ENCODE assay signal across 4 cellular contexts in genomic region chr6:77362055-77362454, GRCh38.
TF ChIP-seq lines count a peak whose summit lies in the region.

No MANE protein-coding gene starts in this region.

TF ChIP-seq in HEK293, 187 proteins besides CTCF, POLR2A, EP300 and RAD21:
- TF ChIP-seq ZNF707 (tag by site-specific recombination; IDR thresholded peaks at IDR 0.05) (peak; percentile 85), ZNF777 (tag by site-specific recombination; IDR thresholded peaks at IDR 0.05; ENCODE audit: borderline replicate concordance) (no peak)

TF ChIP-seq in K562, 482 proteins besides CTCF, POLR2A, EP300 and RAD21:
- TF ChIP-seq, protein P1, sequence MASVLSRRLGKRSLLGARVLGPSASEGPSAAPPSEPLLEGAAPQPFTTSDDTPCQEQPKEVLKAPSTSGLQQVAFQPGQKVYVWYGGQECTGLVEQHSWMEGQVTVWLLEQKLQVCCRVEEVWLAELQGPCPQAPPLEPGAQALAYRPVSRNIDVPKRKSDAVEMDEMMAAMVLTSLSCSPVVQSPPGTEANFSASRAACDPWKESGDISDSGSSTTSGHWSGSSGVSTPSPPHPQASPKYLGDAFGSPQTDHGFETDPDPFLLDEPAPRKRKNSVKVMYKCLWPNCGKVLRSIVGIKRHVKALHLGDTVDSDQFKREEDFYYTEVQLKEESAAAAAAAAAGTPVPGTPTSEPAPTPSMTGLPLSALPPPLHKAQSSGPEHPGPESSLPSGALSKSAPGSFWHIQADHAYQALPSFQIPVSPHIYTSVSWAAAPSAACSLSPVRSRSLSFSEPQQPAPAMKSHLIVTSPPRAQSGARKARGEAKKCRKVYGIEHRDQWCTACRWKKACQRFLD (CRISPR knock-in tag; IDR thresholded peaks at IDR 0.05): no peak
- TF ChIP-seq, protein P2, sequence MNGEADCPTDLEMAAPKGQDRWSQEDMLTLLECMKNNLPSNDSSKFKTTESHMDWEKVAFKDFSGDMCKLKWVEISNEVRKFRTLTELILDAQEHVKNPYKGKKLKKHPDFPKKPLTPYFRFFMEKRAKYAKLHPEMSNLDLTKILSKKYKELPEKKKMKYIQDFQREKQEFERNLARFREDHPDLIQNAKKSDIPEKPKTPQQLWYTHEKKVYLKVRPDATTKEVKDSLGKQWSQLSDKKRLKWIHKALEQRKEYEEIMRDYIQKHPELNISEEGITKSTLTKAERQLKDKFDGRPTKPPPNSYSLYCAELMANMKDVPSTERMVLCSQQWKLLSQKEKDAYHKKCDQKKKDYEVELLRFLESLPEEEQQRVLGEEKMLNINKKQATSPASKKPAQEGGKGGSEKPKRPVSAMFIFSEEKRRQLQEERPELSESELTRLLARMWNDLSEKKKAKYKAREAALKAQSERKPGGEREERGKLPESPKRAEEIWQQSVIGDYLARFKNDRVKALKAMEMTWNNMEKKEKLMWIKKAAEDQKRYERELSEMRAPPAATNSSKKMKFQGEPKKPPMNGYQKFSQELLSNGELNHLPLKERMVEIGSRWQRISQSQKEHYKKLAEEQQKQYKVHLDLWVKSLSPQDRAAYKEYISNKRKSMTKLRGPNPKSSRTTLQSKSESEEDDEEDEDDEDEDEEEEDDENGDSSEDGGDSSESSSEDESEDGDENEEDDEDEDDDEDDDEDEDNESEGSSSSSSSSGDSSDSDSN (IDR thresholded peaks at IDR 0.05; ENCODE audit: borderline replicate concordance in 1 of 2, low read depth in 2 of 2, low read length in 2 of 2): no peak
- peak; percentile 65; the same call in 1 of the 2 replicates for TF ChIP-seq ZNF707 (CRISPR knock-in tag; conservative IDR thresholded peaks at IDR 0.05)
- TF ChIP-seq DPF2 (IDR thresholded peaks at IDR 0.05): no peak
- TF ChIP-seq, protein P3, sequence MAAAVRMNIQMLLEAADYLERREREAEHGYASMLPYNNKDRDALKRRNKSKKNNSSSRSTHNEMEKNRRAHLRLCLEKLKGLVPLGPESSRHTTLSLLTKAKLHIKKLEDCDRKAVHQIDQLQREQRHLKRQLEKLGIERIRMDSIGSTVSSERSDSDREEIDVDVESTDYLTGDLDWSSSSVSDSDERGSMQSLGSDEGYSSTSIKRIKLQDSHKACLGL (CRISPR knock-in tag; IDR thresholded peaks at IDR 0.05; ENCODE audit: borderline replicate concordance, poor library complexity, severe bottlenecking): no peak

TF ChIP-seq in GM23338, 12 proteins besides CTCF, POLR2A, EP300 and RAD21 (continues in another document):
- TF ChIP-seq ETS1 (IDR thresholded peaks at IDR 0.05) (no peak), JUNB (IDR thresholded peaks at IDR 0.05; ENCODE audit: unreplicated experiment) (no peak), NANOG (IDR thresholded peaks at IDR 0.05; ENCODE audit: borderline replicate concordance) (no peak), ZNF331 (CRISPR knock-in tag; IDR thresholded peaks at IDR 0.05; ENCODE audit: low read depth) (no peak), EZH2 (IDR thresholded peaks at IDR 0.05; ENCODE audit: low read depth, unreplicated experiment) (no peak), CREB1 (CRISPR knock-in tag; IDR thresholded peaks at IDR 0.05; ENCODE audit: low read depth) (no peak), ZNF114 (CRISPR knock-in tag; IDR thresholded peaks at IDR 0.05) (no peak)
- TF ChIP-seq, protein P4, sequence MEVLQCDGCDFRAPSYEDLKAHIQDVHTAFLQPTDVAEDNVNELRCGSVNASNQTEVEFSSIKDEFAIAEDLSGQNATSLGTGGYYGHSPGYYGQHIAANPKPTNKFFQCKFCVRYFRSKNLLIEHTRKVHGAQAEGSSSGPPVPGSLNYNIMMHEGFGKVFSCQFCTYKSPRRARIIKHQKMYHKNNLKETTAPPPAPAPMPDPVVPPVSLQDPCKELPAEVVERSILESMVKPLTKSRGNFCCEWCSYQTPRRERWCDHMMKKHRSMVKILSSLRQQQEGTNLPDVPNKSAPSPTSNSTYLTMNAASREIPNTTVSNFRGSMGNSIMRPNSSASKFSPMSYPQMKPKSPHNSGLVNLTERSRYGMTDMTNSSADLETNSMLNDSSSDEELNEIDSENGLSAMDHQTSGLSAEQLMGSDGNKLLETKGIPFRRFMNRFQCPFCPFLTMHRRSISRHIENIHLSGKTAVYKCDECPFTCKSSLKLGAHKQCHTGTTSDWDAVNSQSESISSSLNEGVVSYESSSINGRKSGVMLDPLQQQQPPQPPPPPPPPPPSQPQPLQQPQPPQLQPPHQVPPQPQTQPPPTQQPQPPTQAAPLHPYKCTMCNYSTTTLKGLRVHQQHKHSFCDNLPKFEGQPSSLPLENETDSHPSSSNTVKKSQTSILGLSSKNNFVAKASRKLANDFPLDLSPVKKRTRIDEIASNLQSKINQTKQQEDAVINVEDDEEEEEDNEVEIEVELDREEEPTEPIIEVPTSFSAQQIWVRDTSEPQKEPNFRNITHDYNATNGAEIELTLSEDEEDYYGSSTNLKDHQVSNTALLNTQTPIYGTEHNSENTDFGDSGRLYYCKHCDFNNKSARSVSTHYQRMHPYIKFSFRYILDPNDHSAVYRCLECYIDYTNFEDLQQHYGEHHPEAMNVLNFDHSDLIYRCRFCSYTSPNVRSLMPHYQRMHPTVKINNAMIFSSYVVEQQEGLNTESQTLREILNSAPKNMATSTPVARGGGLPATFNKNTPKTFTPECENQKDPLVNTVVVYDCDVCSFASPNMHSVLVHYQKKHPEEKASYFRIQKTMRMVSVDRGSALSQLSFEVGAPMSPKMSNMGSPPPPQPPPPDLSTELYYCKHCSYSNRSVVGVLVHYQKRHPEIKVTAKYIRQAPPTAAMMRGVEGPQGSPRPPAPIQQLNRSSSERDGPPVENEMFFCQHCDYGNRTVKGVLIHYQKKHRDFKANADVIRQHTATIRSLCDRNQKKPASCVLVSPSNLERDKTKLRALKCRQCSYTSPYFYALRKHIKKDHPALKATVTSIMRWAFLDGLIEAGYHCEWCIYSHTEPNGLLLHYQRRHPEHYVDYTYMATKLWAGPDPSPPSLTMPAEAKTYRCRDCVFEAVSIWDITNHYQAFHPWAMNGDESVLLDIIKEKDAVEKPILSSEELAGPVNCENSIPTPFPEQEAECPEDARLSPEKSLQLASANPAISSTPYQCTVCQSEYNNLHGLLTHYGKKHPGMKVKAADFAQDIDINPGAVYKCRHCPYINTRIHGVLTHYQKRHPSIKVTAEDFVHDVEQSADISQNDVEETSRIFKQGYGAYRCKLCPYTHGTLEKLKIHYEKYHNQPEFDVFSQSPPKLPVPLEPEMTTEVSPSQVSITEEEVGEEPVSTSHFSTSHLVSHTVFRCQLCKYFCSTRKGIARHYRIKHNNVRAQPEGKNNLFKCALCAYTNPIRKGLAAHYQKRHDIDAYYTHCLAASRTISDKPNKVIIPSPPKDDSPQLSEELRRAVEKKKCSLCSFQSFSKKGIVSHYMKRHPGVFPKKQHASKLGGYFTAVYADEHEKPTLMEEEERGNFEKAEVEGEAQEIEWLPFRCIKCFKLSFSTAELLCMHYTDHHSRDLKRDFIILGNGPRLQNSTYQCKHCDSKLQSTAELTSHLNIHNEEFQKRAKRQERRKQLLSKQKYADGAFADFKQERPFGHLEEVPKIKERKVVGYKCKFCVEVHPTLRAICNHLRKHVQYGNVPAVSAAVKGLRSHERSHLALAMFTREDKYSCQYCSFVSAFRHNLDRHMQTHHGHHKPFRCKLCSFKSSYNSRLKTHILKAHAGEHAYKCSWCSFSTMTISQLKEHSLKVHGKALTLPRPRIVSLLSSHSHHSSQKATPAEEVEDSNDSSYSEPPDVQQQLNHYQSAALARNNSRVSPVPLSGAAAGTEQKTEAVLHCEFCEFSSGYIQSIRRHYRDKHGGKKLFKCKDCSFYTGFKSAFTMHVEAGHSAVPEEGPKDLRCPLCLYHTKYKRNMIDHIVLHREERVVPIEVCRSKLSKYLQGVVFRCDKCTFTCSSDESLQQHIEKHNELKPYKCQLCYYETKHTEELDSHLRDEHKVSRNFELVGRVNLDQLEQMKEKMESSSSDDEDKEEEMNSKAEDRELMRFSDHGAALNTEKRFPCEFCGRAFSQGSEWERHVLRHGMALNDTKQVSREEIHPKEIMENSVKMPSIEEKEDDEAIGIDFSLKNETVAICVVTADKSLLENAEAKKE (CRISPR knock-in tag; IDR thresholded peaks at IDR 0.05): no peak

TF ChIP-seq in HEK293T, 16 proteins besides CTCF, POLR2A, EP300 and RAD21:
- TF ChIP-seq FOXK2 (IDR thresholded peaks at IDR 0.05) (no peak), NFRKB (IDR thresholded peaks at IDR 0.05) (no peak), L3MBTL2 (conservative IDR thresholded peaks at IDR 0.05) (no peak), HDGF (IDR thresholded peaks at IDR 0.05; ENCODE audit: borderline replicate concordance) (no peak), ELF4 (IDR thresholded peaks at IDR 0.05) (no peak), SP1 (IDR thresholded peaks at IDR 0.05) (no peak), BHLHE40 (IDR thresholded peaks at IDR 0.05; ENCODE audit: borderline replicate concordance) (no peak), SUZ12 (IDR thresholded peaks at IDR 0.05) (no peak), FOXA1 (IDR thresholded peaks at IDR 0.05) (no peak), ARNT (IDR thresholded peaks at IDR 0.05) (no peak), ZNF384 (IDR thresholded peaks at IDR 0.05) (no peak), TARDBP (IDR thresholded peaks at IDR 0.05) (no peak), LEF1 (IDR thresholded peaks at IDR 0.05; ENCODE audit: borderline replicate concordance) (no peak)
- TF ChIP-seq, protein P5, sequence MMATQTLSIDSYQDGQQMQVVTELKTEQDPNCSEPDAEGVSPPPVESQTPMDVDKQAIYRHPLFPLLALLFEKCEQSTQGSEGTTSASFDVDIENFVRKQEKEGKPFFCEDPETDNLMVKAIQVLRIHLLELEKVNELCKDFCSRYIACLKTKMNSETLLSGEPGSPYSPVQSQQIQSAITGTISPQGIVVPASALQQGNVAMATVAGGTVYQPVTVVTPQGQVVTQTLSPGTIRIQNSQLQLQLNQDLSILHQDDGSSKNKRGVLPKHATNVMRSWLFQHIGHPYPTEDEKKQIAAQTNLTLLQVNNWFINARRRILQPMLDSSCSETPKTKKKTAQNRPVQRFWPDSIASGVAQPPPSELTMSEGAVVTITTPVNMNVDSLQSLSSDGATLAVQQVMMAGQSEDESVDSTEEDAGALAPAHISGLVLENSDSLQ (IDR thresholded peaks at IDR 0.05): no peak
